9 cellular contexts compared by ENCODE assay signal in the genomic region with DNA sequence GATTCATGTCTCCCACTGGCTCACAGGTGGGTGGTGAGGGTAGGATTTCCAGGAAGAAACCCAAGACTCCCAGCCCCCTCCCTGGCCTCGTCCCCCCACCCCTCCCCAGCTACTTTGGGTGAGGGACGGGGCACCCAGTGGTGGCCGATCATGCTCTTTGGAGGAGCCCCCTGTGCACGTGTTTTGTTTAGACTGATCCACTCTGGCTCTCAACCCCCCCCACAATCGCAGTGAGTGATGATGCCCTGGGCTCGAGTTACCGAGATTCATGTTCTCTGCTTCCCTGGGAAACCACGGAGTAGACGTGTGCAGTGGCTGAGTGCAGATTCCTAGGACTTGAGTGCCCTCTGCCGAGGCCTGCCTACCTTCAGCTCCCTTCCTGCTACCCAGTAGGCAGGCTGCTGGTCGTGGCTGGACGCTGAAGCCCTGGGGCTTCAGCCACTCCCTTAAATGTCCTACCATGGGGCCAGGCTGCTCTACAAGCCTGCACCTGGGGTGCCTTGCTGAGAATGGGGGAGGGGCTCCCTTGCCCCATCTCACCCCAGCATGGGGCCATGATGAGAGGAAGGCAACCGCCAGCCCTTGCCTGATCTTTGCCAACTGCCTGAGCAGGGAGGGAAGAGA. TPM values are rescaled to one million over a fixed set of nuclear protein-coding genes. Genes with fewer than 3 reads are reported as not detected.
DNase-seq lines count a peak whose midpoint lies in the region; ATAC-seq and TF ChIP-seq lines count a peak whose summit lies in the region.
"Had no signal": no experiment of that assay in that cellular context is flagged by ENCODE, and none has a peak within 500 bp of the region (broad histone marks: within the 10 kb centered on the region; RNA-seq: fewer than 3 reads in every experiment).

No MANE protein-coding gene starts in this region.

- TF ChIP-seq CTCF in 22Rv1 (IDR thresholded peaks at IDR 0.05) (peak; percentile 21; the same call in 1 of the 2 replicates), OCI-LY3 (IDR thresholded peaks at IDR 0.05; ENCODE audit: low read depth, low read length) (0 out of 2 replicates have a peak, but pooled peaks have one; percentile 23), left ventricle myocardium inferior (IDR thresholded peaks at IDR 0.05; ENCODE audit: borderline replicate concordance) (peak; percentile 54)

- 0 out of 2 replicates have a peak overlapping the region, but pooled peaks have one; percentile 15 for H3K4me3 ChIP-seq in HUES6 (ENCODE audit: low read depth, low read length)
- H3K4me3 ChIP-seq in OCI-LY3 (ENCODE audit: low read length): no peak overlapping the region
- H3K4me3 ChIP-seq in left ventricle myocardium inferior: no peak overlapping the region

- no peaks in the 10 kb centered on the region for H3K36me3 ChIP-seq in HUES6 (ENCODE audit: control insufficient read depth, insufficient read depth, low read length)
- H3K36me3 ChIP-seq in OCI-LY3 (replicated peaks; ENCODE audit: low read depth, low read length): no peaks in the 10 kb centered on the region
- H3K36me3 ChIP-seq in left ventricle myocardium inferior: no peaks in the 10 kb centered on the region

- H3K4me2 ChIP-seq in OCI-LY3 (ENCODE audit: low read length): no peak overlapping the region

- DNase-seq in left ventricle myocardium inferior: no peak
- DNase-seq in activated CD8-positive, alpha-beta memory T cell treated with anti-CD3 and anti-CD28 coated beads for 24 hours: no peak
- DNase-seq in iPS-NIHi11 (ENCODE audit: low spot score): no peak
- DNase-seq: CD4-positive, CD25-positive, alpha-beta regulatory T cell had no signal

- intact Hi-C loops in left ventricle myocardium inferior (cut with micrococcal nuclease): no loop called here

- no peak overlapping the region for H3K9ac ChIP-seq in HUES6 (ENCODE audit: low read length)
- no peak overlapping the region for H3K9ac ChIP-seq in OCI-LY3 (ENCODE audit: low read length)

- peaks cover 91% of the 10 kb centered on the region for H3K27me3 ChIP-seq in HUES6 (ENCODE audit: control insufficient read depth, insufficient read depth, low read length)
- H3K27me3 ChIP-seq in OCI-LY3 (ENCODE audit: low read depth, low read length): no peaks in the 10 kb centered on the region
- H3K27me3 ChIP-seq in left ventricle myocardium inferior (ENCODE audit: low read depth): peaks cover 100% of the 10 kb centered on the region

- peaks cover 70% of the 10 kb centered on the region for H3K4me1 ChIP-seq in HUES6 (ENCODE audit: control insufficient read depth, insufficient read depth, low read length)
- peaks cover 18% of the 10 kb centered on the region for H3K4me1 ChIP-seq in OCI-LY3 (ENCODE audit: low read length)
- peaks cover 26% of the 10 kb centered on the region for H3K4me1 ChIP-seq in left ventricle myocardium inferior

- H4K20me1 ChIP-seq in OCI-LY3 (ENCODE audit: insufficient read depth, low read length): no peaks in the 10 kb centered on the region

- ATAC-seq in HG03108 (IDR thresholded peaks at IDR 0.05; ENCODE audit: unreplicated experiment) (no peak), HG02759 (IDR thresholded peaks at IDR 0.05; ENCODE audit: unreplicated experiment) (no peak)

- H3K27ac ChIP-seq in 22Rv1 (no peak overlapping the region), HUES6 (ENCODE audit: low read depth, low read length) (no peak overlapping the region), OCI-LY3 (ENCODE audit: low read length) (no peak overlapping the region), left ventricle myocardium inferior (replicated peaks) (no peak overlapping the region)

- no peak overlapping the region for H2AFZ ChIP-seq in OCI-LY3 (ENCODE audit: low read depth, low read length)

- no peaks in the 10 kb centered on the region for H3K79me2 ChIP-seq in OCI-LY3 (ENCODE audit: low read length)

- H3K9me3 ChIP-seq in HUES6 (ENCODE audit: control insufficient read depth, insufficient read depth, low read depth, low read length) (no peaks in the 10 kb centered on the region), OCI-LY3 (ENCODE audit: insufficient read depth, low read length) (no peaks in the 10 kb centered on the region), left ventricle myocardium inferior (replicated peaks) (no peaks in the 10 kb centered on the region)

RNA-seq across cellular contexts. Expression of gene GRIK3, which starts 3.9 kb away (rescaled TPM):
- 0.55 TPM for total RNA-seq in left ventricle myocardium inferior
- total RNA-seq: CD4-positive, CD25-positive, alpha-beta regulatory T cell had no signal
